23 cellular contexts compared by ENCODE assay signal in the genomic region with DNA sequence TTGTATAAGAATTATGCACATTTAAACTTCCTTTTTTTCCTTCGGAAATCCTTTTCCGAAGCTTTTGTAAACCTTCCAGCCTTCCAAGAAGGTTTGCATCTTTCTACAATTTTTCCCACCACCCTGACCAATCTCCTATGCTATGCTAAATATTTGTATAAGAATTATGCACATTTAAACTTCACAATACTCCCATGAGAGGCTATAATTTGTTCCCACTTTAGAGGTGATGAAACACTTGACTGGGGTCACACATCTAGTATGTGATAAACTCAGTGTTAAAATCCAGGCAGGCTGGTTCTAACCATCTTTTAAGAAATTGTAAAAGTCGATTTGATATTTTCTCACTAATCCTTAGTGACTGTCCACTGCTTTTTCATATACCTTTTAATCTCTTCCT.
"Had no signal": no experiment of that assay in that cellular context is flagged by ENCODE, and none has a peak within 500 bp of the region (broad histone marks: within the 10 kb centered on the region; RNA-seq: fewer than 3 reads in every experiment).

No MANE protein-coding gene starts in this region.

- H3K4me1 Mint-ChIP-seq: activated naive CD8-positive, alpha-beta T cell treated with anti-CD3 and anti-CD28 coated beads for 36 hours; naive thymus-derived CD8-positive, alpha-beta T cell; neural progenitor cell; stimulated activated effector memory CD8-positive, alpha-beta T cell treated with anti-CD3 and anti-CD28 coated beads, Interleukin-12 subunit alpha, Interleukin-12 subunit beta, amount 100 ng/mL, for 72 hours; stimulated activated naive CD8-positive, alpha-beta T cell treated with anti-CD3 and anti-CD28 coated beads, Interleukin-15, amount 100 ng/mL, for 72 hours had no signal

- H3K4me1 ChIP-seq: neural progenitor cell, prostate gland, vagina had no signal

- H3K27ac Mint-ChIP-seq: activated naive CD8-positive, alpha-beta T cell treated with anti-CD3 and anti-CD28 coated beads for 36 hours; naive thymus-derived CD8-positive, alpha-beta T cell; neural progenitor cell; stimulated activated effector memory CD8-positive, alpha-beta T cell treated with anti-CD3 and anti-CD28 coated beads, Interleukin-12 subunit alpha, Interleukin-12 subunit beta, amount 100 ng/mL, for 72 hours; stimulated activated naive CD8-positive, alpha-beta T cell treated with anti-CD3 and anti-CD28 coated beads, Interleukin-15, amount 100 ng/mL, for 72 hours had no signal

- H3K9me3 ChIP-seq: esophagus muscularis mucosa, gastroesophageal sphincter, left ventricle myocardium inferior, prostate gland, right atrium auricular region, suprapubic skin, vagina had no signal

- H3K27ac ChIP-seq: esophagus muscularis mucosa, gastroesophageal sphincter, left ventricle myocardium inferior, neural progenitor cell, prostate gland, right atrium auricular region, suprapubic skin, vagina had no signal

- ATAC-seq: gastroesophageal sphincter; naive thymus-derived CD8-positive, alpha-beta T cell; stimulated activated effector memory CD8-positive, alpha-beta T cell treated with anti-CD3 and anti-CD28 coated beads, Interleukin-12 subunit alpha, Interleukin-12 subunit beta, amount 100 ng/mL, for 72 hours; stimulated activated naive CD8-positive, alpha-beta T cell treated with anti-CD3 and anti-CD28 coated beads, Interleukin-15, amount 100 ng/mL, for 72 hours had no signal

- H3K36me3 Mint-ChIP-seq: stimulated activated effector memory CD8-positive, alpha-beta T cell treated with anti-CD3 and anti-CD28 coated beads, Interleukin-12 subunit alpha, Interleukin-12 subunit beta, amount 100 ng/mL, for 72 hours had no signal

- H3K27me3 Mint-ChIP-seq: activated naive CD8-positive, alpha-beta T cell treated with anti-CD3 and anti-CD28 coated beads for 36 hours; naive thymus-derived CD8-positive, alpha-beta T cell; stimulated activated naive CD8-positive, alpha-beta T cell treated with anti-CD3 and anti-CD28 coated beads, Interleukin-15, amount 100 ng/mL, for 72 hours had no signal

- H3K36me3 ChIP-seq: esophagus muscularis mucosa, prostate gland, right atrium auricular region, suprapubic skin, vagina had no signal

- H3K4me3 ChIP-seq: coronary artery, esophagus muscularis mucosa, gastroesophageal sphincter, left ventricle myocardium inferior, neural progenitor cell, prostate gland, right atrium auricular region, suprapubic skin, vagina had no signal

- H3K9me3 Mint-ChIP-seq: activated naive CD8-positive, alpha-beta T cell treated with anti-CD3 and anti-CD28 coated beads for 36 hours; naive thymus-derived CD8-positive, alpha-beta T cell; neural progenitor cell; stimulated activated effector memory CD8-positive, alpha-beta T cell treated with anti-CD3 and anti-CD28 coated beads, Interleukin-12 subunit alpha, Interleukin-12 subunit beta, amount 100 ng/mL, for 72 hours; stimulated activated naive CD8-positive, alpha-beta T cell treated with anti-CD3 and anti-CD28 coated beads, Interleukin-15, amount 100 ng/mL, for 72 hours had no signal

- H3K4me3 Mint-ChIP-seq: activated naive CD8-positive, alpha-beta T cell treated with anti-CD3 and anti-CD28 coated beads for 36 hours; naive thymus-derived CD8-positive, alpha-beta T cell; neural progenitor cell; stimulated activated effector memory CD8-positive, alpha-beta T cell treated with anti-CD3 and anti-CD28 coated beads, Interleukin-12 subunit alpha, Interleukin-12 subunit beta, amount 100 ng/mL, for 72 hours; stimulated activated naive CD8-positive, alpha-beta T cell treated with anti-CD3 and anti-CD28 coated beads, Interleukin-15, amount 100 ng/mL, for 72 hours had no signal

- H3K4me2 ChIP-seq: neural progenitor cell had no signal

- H2AFZ ChIP-seq: neural progenitor cell had no signal

- DNase-seq: activated CD4-positive, alpha-beta T cell treated with anti-CD3 and anti-CD28 coated beads for 4 hours; activated CD4-positive, alpha-beta T cell treated with anti-CD3 and anti-CD28 coated beads, Interleukin-2, amount 50 U/mL, for 48 hours; activated CD4-positive, CD25-positive, alpha-beta regulatory T cell; activated CD8-positive, alpha-beta memory T cell treated with anti-CD3 and anti-CD28 coated beads, Interleukin-2, amount 50 U/mL, for 48 hours; activated naive CD4-positive, alpha-beta T cell treated with Interleukin-2 at 50 U/mL for 16 hours; activated naive CD8-positive, alpha-beta T cell treated with anti-CD3 and anti-CD28 coated beads for 36 hours; activated T-cell treated with anti-CD3 and anti-CD28 coated beads, Interleukin-2, amount 50 U/mL, for 48 hours; head of caudate nucleus; hypothalamus; left ventricle myocardium inferior; naive thymus-derived CD8-positive, alpha-beta T cell; stimulated activated CD4-positive, alpha-beta T cell treated with anti-CD3 and anti-CD28 coated beads, Interleukin-2, amount 100 ng/mL, for 24 hours; stimulated activated naive CD8-positive, alpha-beta T cell treated with anti-CD3 and anti-CD28 coated beads, Interleukin-15, amount 100 ng/mL, for 72 hours; trophoblast cell had no signal

- H3K27me3 ChIP-seq: esophagus muscularis mucosa, gastroesophageal sphincter, neural progenitor cell, right atrium auricular region, suprapubic skin, vagina had no signal

- H3K9ac ChIP-seq: neural progenitor cell had no signal
